ENCODE assay signal across 12 cellular contexts in the genomic region with DNA sequence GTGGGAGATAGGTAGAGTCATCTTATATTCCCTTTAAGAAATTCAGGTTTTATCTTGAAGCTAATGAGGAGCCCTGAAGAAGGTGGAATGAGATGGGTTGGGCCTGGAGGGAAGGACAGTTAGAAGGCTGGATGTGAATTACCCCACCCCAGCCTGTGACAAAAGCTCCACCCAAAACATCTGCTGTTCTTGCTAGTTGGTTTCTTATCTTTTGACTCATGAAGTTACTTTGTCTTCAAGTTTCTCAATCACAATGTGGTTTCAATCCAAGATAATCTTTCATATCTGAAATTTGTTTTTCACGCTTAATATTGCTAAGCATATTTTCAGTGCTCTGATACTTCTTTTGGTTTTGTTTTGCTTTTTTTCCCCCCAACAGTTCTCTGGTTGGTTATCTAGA. TPM values are rescaled to one million over a fixed set of nuclear protein-coding genes. Genes with fewer than 3 reads are reported as not detected.
DNase-seq lines count a peak whose midpoint lies in the region; ATAC-seq and TF ChIP-seq lines count a peak whose summit lies in the region.
"Had no signal": no experiment of that assay in that cellular context is flagged by ENCODE, and none has a peak within 500 bp of the region (broad histone marks: within the 10 kb centered on the region; RNA-seq: fewer than 3 reads in every experiment).

No MANE protein-coding gene starts in this region.

- TF ChIP-seq POLR2A in NB4 (IDR thresholded peaks at IDR 0.05; ENCODE audit: extremely low read depth, insufficient read length): no peak

- H3K27me3 Mint-ChIP-seq in mesothelial cell of epicardium (ENCODE audit: low read depth): no peaks in the 10 kb centered on the region
- H3K27me3 Mint-ChIP-seq in CD4-positive, alpha-beta T cell: no peaks in the 10 kb centered on the region
- H3K27me3 Mint-ChIP-seq: progenitor cell of endocrine pancreas had no signal

- intact Hi-C loops in CD4-positive, alpha-beta T cell (cut with DNase I, micrococcal nuclease): no loop called here

- no peak overlapping the region for H3K27ac ChIP-seq in CD4-positive, alpha-beta T cell (ENCODE audit: low read depth, low read length)

- CTCF ChIA-PET in CD4-positive, alpha-beta T cell (lab: Charles Lee): interaction anchor here (0.6 kb wide), 1 partner anchor 336 kb away, joined by 3 read pairs; no protein-coding TSS in a partner anchor

- H3K9me3 Mint-ChIP-seq in mesothelial cell of epicardium: no peaks in the 10 kb centered on the region
- H3K9me3 Mint-ChIP-seq in CD4-positive, alpha-beta T cell: no peaks in the 10 kb centered on the region

- no peaks in the 10 kb centered on the region for H3K27me3 ChIP-seq in CD4-positive, alpha-beta T cell (ENCODE audit: control insufficient read depth, insufficient read depth, low read length)

- ATAC-seq in HG02642 (IDR thresholded peaks at IDR 0.05; ENCODE audit: poor library complexity, unreplicated experiment): peak; percentile 73
- no peak for ATAC-seq in CD4-positive, alpha-beta T cell (ENCODE audit: poor library complexity)

- POLR2A ChIA-PET in CD4-positive, alpha-beta T cell (lab: Charles Lee): no interaction called here

- peak overlapping the region; percentile 76 for H3K27ac Mint-ChIP-seq in mesothelial cell of epicardium
- H3K27ac Mint-ChIP-seq in CD4-positive, alpha-beta T cell: no peak overlapping the region
- H3K27ac Mint-ChIP-seq: progenitor cell of endocrine pancreas had no signal

- H3K4me1 Mint-ChIP-seq in mesothelial cell of epicardium: peaks cover 11% of the 10 kb centered on the region
- peaks cover 3% of the 10 kb centered on the region for H3K4me1 Mint-ChIP-seq in CD4-positive, alpha-beta T cell (ENCODE audit: low read depth)

- H3K4me3 Mint-ChIP-seq in mesothelial cell of epicardium: no peak overlapping the region
- H3K4me3 Mint-ChIP-seq in CD4-positive, alpha-beta T cell: no peak overlapping the region

- H3K36me3 Mint-ChIP-seq in mesothelial cell of epicardium: no peaks in the 10 kb centered on the region
- no peaks in the 10 kb centered on the region for H3K36me3 Mint-ChIP-seq in CD4-positive, alpha-beta T cell (ENCODE audit: low read depth)

- no peak overlapping the region for H3K4me3 ChIP-seq in NB4 (ENCODE audit: low read depth, low read length)

- no peaks in the 10 kb centered on the region for H3K9me3 ChIP-seq in CD4-positive, alpha-beta T cell (ENCODE audit: control insufficient read depth, low read length)

- DNase-seq in NCI-H82 (lab: John Stamatoyannopoulos, UW) (peak; percentile 40), NCI-H82 treated with DMSO at 0.1 percent for 48 hours (lab: John Stamatoyannopoulos, UW; ENCODE audit: unreplicated experiment) (no peak), NB4 (ENCODE audit: low read depth) (peak; percentile 76), mesothelial cell of epicardium (ENCODE audit: low spot score in 2 of 2, unreplicated experiment in 2 of 2) (no peak), cerebellar nuclear complex (lab: John Stamatoyannopoulos, UW) (no peak), NCI-H2171 (lab: John Stamatoyannopoulos, UW) (no peak)
- DNase-seq in CD4-positive, alpha-beta T cell: no peak
- DNase-seq: activated gamma-delta T cell, kidney, NCI-H2029 treated with DMSO at 0.1 percent for 48 hours had no signal

- TF ChIP-seq CTCF in NB4 (IDR thresholded peaks at IDR 0.05; ENCODE audit: low read depth, low read length) (no peak), mesothelial cell of epicardium (IDR thresholded peaks at IDR 0.05; ENCODE audit: unreplicated experiment) (no peak)
- no peak for TF ChIP-seq CTCF in CD4-positive, alpha-beta T cell (IDR thresholded peaks at IDR 0.05)

RNA-seq across cellular contexts. Expression of gene HMGB1, which starts 38.3 kb away (rescaled TPM):
- total RNA-seq in mesothelial cell of epicardium: 465 to 476 TPM (median 465 TPM) in 3 replicates
- total RNA-seq in CD4-positive, alpha-beta T cell: 100 to 1,000 TPM; 448 to 465 TPM

Comparison
In these comparisons a context has a peak if more than half of its experiments do, and no peak if none do; other contexts are left out.
1. DNase-seq: peak in NCI-H82 (single experiment) and NB4 (single experiment); none in NCI-H82 treated with DMSO at 0.1 percent for 48 hours (single experiment), mesothelial cell of epicardium (0 of 2), cerebellar nuclear complex (0 of 2), NCI-H2171 (single experiment) and CD4-positive, alpha-beta T cell (0 of 10).